ENCODE assay signal across 1 cellular context in the genomic region with DNA sequence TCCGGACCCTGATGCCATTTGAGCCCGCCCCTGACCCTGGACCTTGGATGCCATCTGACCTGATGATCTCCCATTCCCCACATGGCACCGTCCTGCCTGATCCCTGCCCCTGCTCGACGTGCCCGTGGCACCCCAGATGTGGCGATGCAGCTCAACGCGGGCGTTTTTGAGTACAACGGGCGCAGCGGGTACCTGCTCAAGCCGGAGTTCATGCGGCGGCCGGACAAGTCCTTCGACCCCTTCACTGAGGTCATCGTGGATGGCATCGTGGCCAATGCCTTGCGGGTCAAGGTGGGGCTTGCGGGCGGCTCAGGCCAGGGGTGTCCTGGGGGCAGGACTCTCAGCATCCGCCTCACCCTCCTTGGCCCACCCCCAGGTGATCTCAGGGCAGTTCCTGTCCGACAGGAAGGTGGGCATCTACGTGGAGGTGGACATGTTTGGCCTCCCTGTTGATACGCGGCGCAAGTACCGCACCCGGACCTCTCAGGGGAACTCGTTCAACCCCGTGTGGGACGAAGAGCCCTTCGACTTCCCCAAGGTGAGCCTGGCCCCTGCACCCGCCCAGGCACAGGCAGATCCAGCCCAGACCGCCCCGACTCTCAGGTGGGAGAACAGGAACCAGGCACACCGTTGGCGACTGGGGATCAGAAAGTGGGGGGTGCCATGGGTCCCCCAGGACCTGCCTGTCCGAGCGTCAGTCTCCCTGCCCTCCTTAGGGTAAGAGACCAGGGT.
TF ChIP-seq lines count a peak whose summit lies in the region.

No MANE protein-coding gene starts in this region.

TF ChIP-seq in IMR-90, 13 proteins besides CTCF, POLR2A, EP300 and RAD21:
- TF ChIP-seq MAFK (IDR thresholded peaks at IDR 0.05; ENCODE audit: low read depth, low read length) (no peak), MAZ (IDR thresholded peaks at IDR 0.05; ENCODE audit: borderline replicate concordance, low read depth, low read length) (no peak), NFE2L2 (IDR thresholded peaks at IDR 0.05; ENCODE audit: low read depth, low read length) (no peak), RCOR1 (IDR thresholded peaks at IDR 0.05; ENCODE audit: insufficient replicate concordance, low read length) (no peak), USF2 (IDR thresholded peaks at IDR 0.05; ENCODE audit: low read depth, low read length) (no peak), CHD1 (IDR thresholded peaks at IDR 0.05; ENCODE audit: low read depth, low read length) (no peak), FOS (IDR thresholded peaks at IDR 0.05; ENCODE audit: low read depth, low read length) (no peak), CEBPB (IDR thresholded peaks at IDR 0.05; ENCODE audit: low read depth, low read length) (no peak), SMC3 (IDR thresholded peaks at IDR 0.05; ENCODE audit: low read depth, low read length) (no peak), RFX5 (IDR thresholded peaks at IDR 0.05; ENCODE audit: low read depth, low read length) (no peak), BHLHE40 (IDR thresholded peaks at IDR 0.05; ENCODE audit: low read depth, low read length) (no peak), MXI1 (IDR thresholded peaks at IDR 0.05; ENCODE audit: borderline replicate concordance, low read depth, low read length) (no peak)
- TF ChIP-seq, protein P1, sequence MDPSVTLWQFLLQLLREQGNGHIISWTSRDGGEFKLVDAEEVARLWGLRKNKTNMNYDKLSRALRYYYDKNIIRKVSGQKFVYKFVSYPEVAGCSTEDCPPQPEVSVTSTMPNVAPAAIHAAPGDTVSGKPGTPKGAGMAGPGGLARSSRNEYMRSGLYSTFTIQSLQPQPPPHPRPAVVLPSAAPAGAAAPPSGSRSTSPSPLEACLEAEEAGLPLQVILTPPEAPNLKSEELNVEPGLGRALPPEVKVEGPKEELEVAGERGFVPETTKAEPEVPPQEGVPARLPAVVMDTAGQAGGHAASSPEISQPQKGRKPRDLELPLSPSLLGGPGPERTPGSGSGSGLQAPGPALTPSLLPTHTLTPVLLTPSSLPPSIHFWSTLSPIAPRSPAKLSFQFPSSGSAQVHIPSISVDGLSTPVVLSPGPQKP (IDR thresholded peaks at IDR 0.05; ENCODE audit: borderline replicate concordance, low read depth, low read length), result no peak
TF ChIP-seq in IMR-90: peak in this region for 0.
